ENCODE assay signal across 20 cellular contexts in the genomic region with DNA sequence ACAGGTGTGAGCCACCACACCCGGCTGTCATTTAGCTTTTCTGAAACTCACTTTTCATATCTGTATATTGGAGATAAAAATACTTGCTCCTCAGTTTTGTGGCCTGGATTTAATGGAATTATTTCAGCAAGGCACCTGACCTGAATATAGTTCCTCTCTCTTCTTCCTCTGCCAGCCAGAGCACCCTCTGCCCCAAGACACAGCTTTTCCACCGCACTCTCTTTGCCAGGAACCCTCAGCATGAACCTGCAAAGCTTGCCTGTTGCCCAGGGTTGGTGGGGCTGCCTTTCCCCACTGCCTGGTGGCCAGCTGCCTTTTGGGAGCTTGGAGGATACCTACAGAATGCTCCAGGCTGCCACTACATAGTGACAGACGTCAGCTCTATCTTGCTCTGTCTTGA. TPM values are rescaled to one million over a fixed set of nuclear protein-coding genes. Genes with fewer than 3 reads are reported as not detected.
DNase-seq lines count a peak whose midpoint lies in the region; ATAC-seq and TF ChIP-seq lines count a peak whose summit lies in the region.
"Had no signal": no experiment of that assay in that cellular context is flagged by ENCODE, and none has a peak within 500 bp of the region (broad histone marks: within the 10 kb centered on the region; RNA-seq: fewer than 3 reads in every experiment).

No MANE protein-coding gene starts in this region.

- H3K27ac ChIP-seq in CD8-positive, alpha-beta T cell (ENCODE audit: low read depth, low read length): no peak overlapping the region
- H3K27ac ChIP-seq in SJCRH30: no peak overlapping the region
- H3K27ac ChIP-seq: KMS-11, SK-N-MC had no signal

- intact Hi-C loops in CD8-positive, alpha-beta T cell (cut with DNase I, micrococcal nuclease): loop anchor here (5.0 kb wide), 2 partner anchors 61 to 131 kb away; a partner anchor contains a TSS

- peak overlapping the region; percentile 58 to 81 for H3K27ac Mint-ChIP-seq in activated naive CD4-positive, alpha-beta T cell treated with anti-CD3 and anti-CD28 coated beads, Interleukin-2, amount 50 U/mL, for 72 hours
- H3K27ac Mint-ChIP-seq in CD8-positive, alpha-beta T cell: peak overlapping the region; percentile 62
- peak overlapping the region; percentile 33 to 79 for H3K27ac Mint-ChIP-seq in T-cell
- H3K27ac Mint-ChIP-seq in stimulated activated memory B cell treated with anti-CD40 and anti-IgM and Interleukin-4, amounts not matched to agents 10 μg/mL and 1 μg/mL and 100 μg/mL, for 72 hours: peak overlapping the region; percentile 58

- no peak for DNase-seq in activated naive CD4-positive, alpha-beta T cell treated with anti-CD3 and anti-CD28 coated beads, Interleukin-2, amount 50 U/mL, for 72 hours (ENCODE audit: low spot score in 2 of 2)
- DNase-seq in activated naive CD4-positive, alpha-beta T cell (lab: John Stamatoyannopoulos, UW): no peak
- no peak for DNase-seq in CD8-positive, alpha-beta T cell
- no peak for DNase-seq in T-cell
- no peak for DNase-seq in Kasumi-1 (lab: John Stamatoyannopoulos, UW)
- no peak for DNase-seq in SJCRH30
- DNase-seq: Calu3, DMS153, NCI-H1105 treated with DMSO at 0.1 percent for 48 hours, NCI-H2029 treated with DMSO at 0.1 percent for 48 hours, NCI-H524 treated with DMSO at 0.1 percent for 48 hours, NCI-H82, SHP77 had no signal

- peaks cover 65% of the 10 kb centered on the region for H3K4me1 Mint-ChIP-seq in CD8-positive, alpha-beta T cell (ENCODE audit: low read depth)
- H3K4me1 Mint-ChIP-seq in T-cell: peaks cover 60 to 74% (median 63%) of the 10 kb centered on the region in 3 donors
- H3K4me1 Mint-ChIP-seq in stimulated activated memory B cell treated with anti-CD40 and anti-IgM and Interleukin-4, amounts not matched to agents 10 μg/mL and 1 μg/mL and 100 μg/mL, for 72 hours: peaks cover 29% of the 10 kb centered on the region

- CTCF ChIA-PET in CD8-positive, alpha-beta T cell (lab: Charles Lee): interaction anchor here (3.8 kb wide), 1 partner anchor 26 kb away, joined by 15 read pairs; no protein-coding TSS in a partner anchor
- CTCF ChIA-PET in T-cell (lab: Charles Lee): no interaction called here

- H3K36me3 ChIP-seq in CD8-positive, alpha-beta T cell (ENCODE audit: insufficient read depth, low read length): no peaks in the 10 kb centered on the region
- H3K36me3 ChIP-seq in SJCRH30: no peaks in the 10 kb centered on the region

- no peaks in the 10 kb centered on the region for H3K9me3 ChIP-seq in CD8-positive, alpha-beta T cell (ENCODE audit: low read length)
- peaks cover 3% of the 10 kb centered on the region; the same call in 1 of the 2 replicates for H3K9me3 ChIP-seq in SJCRH30 (replicated peaks)

- TF ChIP-seq CTCF in CD8-positive, alpha-beta T cell (IDR thresholded peaks at IDR 0.05): no peak

- ATAC-seq in activated naive CD4-positive, alpha-beta T cell treated with anti-CD3 and anti-CD28 coated beads, Interleukin-2, amount 50 U/mL, for 72 hours: no peak
- no peak for ATAC-seq in CD8-positive, alpha-beta T cell
- no peak for ATAC-seq in T-cell (replicated peaks in 1 of 4)
- ATAC-seq in stimulated activated memory B cell treated with anti-CD40 and anti-IgM and Interleukin-4, amounts not matched to agents 10 μg/mL and 1 μg/mL and 100 μg/mL, for 72 hours: no peak
- ATAC-seq: HCT116 had no signal

- H3K27me3 ChIP-seq in CD8-positive, alpha-beta T cell (ENCODE audit: insufficient read depth, low read length): no peaks in the 10 kb centered on the region
- no peaks in the 10 kb centered on the region for H3K27me3 ChIP-seq in SJCRH30

- peaks cover 11 to 20% of the 10 kb centered on the region in 2 donors for H3K9me3 Mint-ChIP-seq in activated naive CD4-positive, alpha-beta T cell treated with anti-CD3 and anti-CD28 coated beads, Interleukin-2, amount 50 U/mL, for 72 hours
- H3K9me3 Mint-ChIP-seq in CD8-positive, alpha-beta T cell: peaks cover 3% of the 10 kb centered on the region
- H3K9me3 Mint-ChIP-seq in T-cell: peaks cover 0 to 3% (median 0%) of the 10 kb centered on the region in 3 donors
- H3K9me3 Mint-ChIP-seq in stimulated activated memory B cell treated with anti-CD40 and anti-IgM and Interleukin-4, amounts not matched to agents 10 μg/mL and 1 μg/mL and 100 μg/mL, for 72 hours: peaks cover 3% of the 10 kb centered on the region

- peaks cover 6 to 26% of the 10 kb centered on the region in 2 donors for H3K36me3 Mint-ChIP-seq in activated naive CD4-positive, alpha-beta T cell treated with anti-CD3 and anti-CD28 coated beads, Interleukin-2, amount 50 U/mL, for 72 hours
- no peaks in the 10 kb centered on the region for H3K36me3 Mint-ChIP-seq in CD8-positive, alpha-beta T cell
- H3K36me3 Mint-ChIP-seq in T-cell: no peaks in the 10 kb centered on the region
- H3K36me3 Mint-ChIP-seq in stimulated activated memory B cell treated with anti-CD40 and anti-IgM and Interleukin-4, amounts not matched to agents 10 μg/mL and 1 μg/mL and 100 μg/mL, for 72 hours: peaks cover 13% of the 10 kb centered on the region

- no peak overlapping the region for H3K4me3 ChIP-seq in CD8-positive, alpha-beta T cell (ENCODE audit: low read depth, low read length)
- no peak overlapping the region for H3K4me3 ChIP-seq in SJCRH30
- H3K4me3 ChIP-seq: SK-N-MC had no signal

- POLR2A ChIA-PET in CD8-positive, alpha-beta T cell (lab: Charles Lee): interaction anchor here (1.4 kb wide), 1 partner anchor 13 kb away, joined by 3 read pairs; no protein-coding TSS in a partner anchor
- POLR2A ChIA-PET in T-cell (lab: Charles Lee): interaction anchor here in 1 of 2 donors (0.6 kb wide), 1 partner anchor 182 kb away, joined by 3 read pairs; no protein-coding TSS in a partner anchor

- no peaks in the 10 kb centered on the region for H3K27me3 Mint-ChIP-seq in CD8-positive, alpha-beta T cell (ENCODE audit: low read depth)
- no peaks in the 10 kb centered on the region for H3K27me3 Mint-ChIP-seq in T-cell
- no peaks in the 10 kb centered on the region for H3K27me3 Mint-ChIP-seq in stimulated activated memory B cell treated with anti-CD40 and anti-IgM and Interleukin-4, amounts not matched to agents 10 μg/mL and 1 μg/mL and 100 μg/mL, for 72 hours

- peaks cover 57% of the 10 kb centered on the region for H3K4me1 ChIP-seq in CD8-positive, alpha-beta T cell (ENCODE audit: insufficient read depth, low read length)
- H3K4me1 ChIP-seq in SJCRH30: peaks cover 31% of the 10 kb centered on the region

- H3K4me3 Mint-ChIP-seq in CD8-positive, alpha-beta T cell: no peak overlapping the region
- peak overlapping the region in 1 of 3 donors; percentile 49 for H3K4me3 Mint-ChIP-seq in T-cell
- no peak overlapping the region for H3K4me3 Mint-ChIP-seq in stimulated activated memory B cell treated with anti-CD40 and anti-IgM and Interleukin-4, amounts not matched to agents 10 μg/mL and 1 μg/mL and 100 μg/mL, for 72 hours

RNA-seq across cellular contexts. Expression of a gene that starts 3.1 kb away (rescaled TPM):
- total RNA-seq in activated naive CD4-positive, alpha-beta T cell treated with anti-CD3 and anti-CD28 coated beads, Interleukin-2, amount 50 U/mL, for 72 hours: under 1 TPM in 1 of 2 donors, not detected in 1; 0.39 TPM
- not detected for total RNA-seq in CD8-positive, alpha-beta T cell
- total RNA-seq in T-cell: under 1 TPM in 3 of 5 donors, not detected in 2; 0.30 to 0.63 (median 0.53) TPM
- total RNA-seq in SJCRH30 (2014; rRNA removed; shearing (Covaris generic)): not detected in 2 replicates
- total RNA-seq: Calu3, Daoy, H1, IMR-90 had no signal

RNA-seq across cellular contexts. Expression of a gene that starts 56.8 kb away (rescaled TPM):
- 100 to 1,000 TPM in 1 of 2 donors, 10 to 100 TPM in 1; 82.6 to 140 TPM for total RNA-seq in activated naive CD4-positive, alpha-beta T cell treated with anti-CD3 and anti-CD28 coated beads, Interleukin-2, amount 50 U/mL, for 72 hours
- 1 to 10 TPM in 1 of 2 experiments, under 1 TPM in 1; 0.49 to 1.1 TPM for total RNA-seq in CD8-positive, alpha-beta T cell
- total RNA-seq in T-cell: 1 to 10 TPM; 1.2 to 3.0 (median 1.4) TPM
- total RNA-seq in SJCRH30 (2014; rRNA removed; shearing (Covaris generic)): 181 and 191 TPM in 2 replicates

Comparison
In these comparisons a context has a peak if more than half of its experiments do, and no peak if none do; other contexts are left out.
1. RNA of a gene that starts 56.8 kb away (total RNA-seq): 181 to 191 TPM in SJCRH30 and 82.6 to 140 TPM in activated naive CD4-positive, alpha-beta T cell treated with anti-CD3 and anti-CD28 coated beads, Interleukin-2, amount 50 U/mL, for 72 hours; 1.2 to 3.0 TPM in T-cell and 0.49 to 1.1 TPM in CD8-positive, alpha-beta T cell; every median in the first group is over 10 times any median in the second.
2. Peak in every context shown above with its lines, with median percentiles within 50 percentile points of each other: H3K27ac Mint-ChIP-seq.